In genomic region chr17:31653710-31654109, GRCh38 we compare ENCODE assay signal across 23 cellular contexts.
DNase-seq lines count a peak whose midpoint lies in the region; ATAC-seq and TF ChIP-seq lines count a peak whose summit lies in the region.
"Had no signal": no experiment of that assay in that cellular context is flagged by ENCODE, and none has a peak within 500 bp of the region (broad histone marks: within the 10 kb centered on the region; RNA-seq: fewer than 3 reads in every experiment).

No MANE protein-coding gene starts in this region.

- no peak overlapping the region for H3K27ac ChIP-seq in GM23338 (ENCODE audit: low read depth)
- H3K27ac ChIP-seq: SJCRH30 had no signal

- no peaks in the 10 kb centered on the region for H4K20me1 ChIP-seq in GM23338 (replicated peaks; ENCODE audit: insufficient read depth)

- TF ChIP-seq CTCF in GM23338 (conservative IDR thresholded peaks at IDR 0.05; ENCODE audit: low read depth in 2 of 2): no peak

- no peaks in the 10 kb centered on the region for H3K4me1 ChIP-seq in GM23338 (ENCODE audit: insufficient read depth)
- H3K4me1 ChIP-seq: SJCRH30 had no signal

- H3K36me3 ChIP-seq in GM23338 (ENCODE audit: insufficient read depth): no peaks in the 10 kb centered on the region
- H3K36me3 ChIP-seq: SJCRH30 had no signal

- H3F3A ChIP-seq in GM23338 (replicated peaks; ENCODE audit: low read depth): no peaks in the 10 kb centered on the region

- no peak overlapping the region for H3K27ac Mint-ChIP-seq in GM23338
- H3K27ac Mint-ChIP-seq in stimulated activated effector memory CD8-positive, alpha-beta T cell treated with anti-CD3 and anti-CD28 coated beads, Interleukin-12 subunit alpha, Interleukin-12 subunit beta, amount 100 ng/mL, for 72 hours: peak overlapping the region; percentile 4
- H3K27ac Mint-ChIP-seq: CD8-positive, alpha-beta T cell had no signal

- H3K4me3 ChIP-seq in GM23338: no peak overlapping the region
- H3K4me3 ChIP-seq: SJCRH30 had no signal

- peaks cover 1% of the 10 kb centered on the region for H3K27me3 Mint-ChIP-seq in GM23338 (ENCODE audit: insufficient read depth, low read depth, poor library complexity)

- H3K4me2 ChIP-seq in GM23338: no peak overlapping the region

- H3K9me2 ChIP-seq in GM23338 (ENCODE audit: insufficient read depth): no peaks in the 10 kb centered on the region

- no peaks in the 10 kb centered on the region for H3K27me3 ChIP-seq in GM23338 (ENCODE audit: insufficient read depth)
- H3K27me3 ChIP-seq: SJCRH30 had no signal

- no peaks in the 10 kb centered on the region for H3K4me1 Mint-ChIP-seq in GM23338
- H3K4me1 Mint-ChIP-seq in stimulated activated effector memory CD8-positive, alpha-beta T cell treated with anti-CD3 and anti-CD28 coated beads, Interleukin-12 subunit alpha, Interleukin-12 subunit beta, amount 100 ng/mL, for 72 hours: no peaks in the 10 kb centered on the region

- H3K4me3 Mint-ChIP-seq in GM23338: no peak overlapping the region
- H3K4me3 Mint-ChIP-seq in stimulated activated effector memory CD8-positive, alpha-beta T cell treated with anti-CD3 and anti-CD28 coated beads, Interleukin-12 subunit alpha, Interleukin-12 subunit beta, amount 100 ng/mL, for 72 hours: no peak overlapping the region
- H3K4me3 Mint-ChIP-seq: CD8-positive, alpha-beta T cell had no signal

- peak overlapping the region; percentile 88 for H2AFZ ChIP-seq in GM23338

- DNase-seq in GM23338 (ENCODE audit: low spot score) (no peak), dermis blood vessel endothelial cell (peak; percentile 15), islet precursor cell (peak; percentile 45), DMS79 treated with DMSO at 0.1 percent for 48 hours (lab: John Stamatoyannopoulos, UW) (no peak)
- no peak for DNase-seq in stimulated activated effector memory CD8-positive, alpha-beta T cell treated with anti-CD3 and anti-CD28 coated beads, Interleukin-12 subunit alpha, Interleukin-12 subunit beta, amount 100 ng/mL, for 72 hours (ENCODE audit: low spot score in 2 of 2)
- DNase-seq: AML-193; C1 segment of cervical spinal cord; Calu3; CD8-positive, alpha-beta T cell; EL; GF-D8; IMR-90; Karpas-422; NCI-H1694; NCI-H2081 treated with DMSO at 0.1 percent for 48 hours; NCI-H2171 treated with DMSO at 0.1 percent for 48 hours; NCI-H524 treated with DMSO at 0.1 percent for 48 hours; NCI-H82; OCI-M1; SJCRH30 had no signal

- H3K36me3 Mint-ChIP-seq in GM23338 (ENCODE audit: low read depth): no peaks in the 10 kb centered on the region
- no peaks in the 10 kb centered on the region for H3K36me3 Mint-ChIP-seq in stimulated activated effector memory CD8-positive, alpha-beta T cell treated with anti-CD3 and anti-CD28 coated beads, Interleukin-12 subunit alpha, Interleukin-12 subunit beta, amount 100 ng/mL, for 72 hours
- H3K36me3 Mint-ChIP-seq: CD8-positive, alpha-beta T cell had no signal

- ATAC-seq in GM23338 (no peak), GM21576 (IDR thresholded peaks at IDR 0.05; ENCODE audit: unreplicated experiment) (no peak), GM18909 (IDR thresholded peaks at IDR 0.05; ENCODE audit: poor library complexity, unreplicated experiment) (no peak)
- no peak for ATAC-seq in stimulated activated effector memory CD8-positive, alpha-beta T cell treated with anti-CD3 and anti-CD28 coated beads, Interleukin-12 subunit alpha, Interleukin-12 subunit beta, amount 100 ng/mL, for 72 hours
- ATAC-seq: CD8-positive, alpha-beta T cell; HCT116 had no signal

- no peaks in the 10 kb centered on the region for H3K79me2 ChIP-seq in GM23338 (replicated peaks; ENCODE audit: insufficient read depth)

- H3K9me3 Mint-ChIP-seq in GM23338: no peaks in the 10 kb centered on the region
- H3K9me3 Mint-ChIP-seq in stimulated activated effector memory CD8-positive, alpha-beta T cell treated with anti-CD3 and anti-CD28 coated beads, Interleukin-12 subunit alpha, Interleukin-12 subunit beta, amount 100 ng/mL, for 72 hours: no peaks in the 10 kb centered on the region
- H3K9me3 Mint-ChIP-seq: CD8-positive, alpha-beta T cell had no signal

TF ChIP-seq in GM23338, 12 proteins besides CTCF, POLR2A, EP300 and RAD21 (continues in another document):
- no peak for TF ChIP-seq NANOG (IDR thresholded peaks at IDR 0.05; ENCODE audit: borderline replicate concordance)
- TF ChIP-seq ZNF462 (CRISPR knock-in tag; IDR thresholded peaks at IDR 0.05): no peak
- TF ChIP-seq EZH2phosphoT487 (IDR thresholded peaks at IDR 0.05; ENCODE audit: unreplicated experiment): no peak
- no peak for TF ChIP-seq ZNF331 (CRISPR knock-in tag; IDR thresholded peaks at IDR 0.05; ENCODE audit: low read depth)
- TF ChIP-seq STAT1 (IDR thresholded peaks at IDR 0.05; ENCODE audit: unreplicated experiment): no peak
- TF ChIP-seq, protein P1, sequence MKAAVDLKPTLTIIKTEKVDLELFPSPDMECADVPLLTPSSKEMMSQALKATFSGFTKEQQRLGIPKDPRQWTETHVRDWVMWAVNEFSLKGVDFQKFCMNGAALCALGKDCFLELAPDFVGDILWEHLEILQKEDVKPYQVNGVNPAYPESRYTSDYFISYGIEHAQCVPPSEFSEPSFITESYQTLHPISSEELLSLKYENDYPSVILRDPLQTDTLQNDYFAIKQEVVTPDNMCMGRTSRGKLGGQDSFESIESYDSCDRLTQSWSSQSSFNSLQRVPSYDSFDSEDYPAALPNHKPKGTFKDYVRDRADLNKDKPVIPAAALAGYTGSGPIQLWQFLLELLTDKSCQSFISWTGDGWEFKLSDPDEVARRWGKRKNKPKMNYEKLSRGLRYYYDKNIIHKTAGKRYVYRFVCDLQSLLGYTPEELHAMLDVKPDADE (IDR thresholded peaks at IDR 0.05): no peak

Comparison
In these comparisons a context has a peak if more than half of its experiments do, and no peak if none do; other contexts are left out.
1. DNase-seq: peak in dermis blood vessel endothelial cell (single experiment) and islet precursor cell (single experiment); none in GM23338 (single experiment), stimulated activated effector memory CD8-positive, alpha-beta T cell treated with anti-CD3 and anti-CD28 coated beads, Interleukin-12 subunit alpha, Interleukin-12 subunit beta, amount 100 ng/mL, for 72 hours (0 of 2) and DMS79 treated with DMSO at 0.1 percent for 48 hours (single experiment).